Comparison of ENCODE assay signal across 8 cellular contexts in the genomic region with DNA sequence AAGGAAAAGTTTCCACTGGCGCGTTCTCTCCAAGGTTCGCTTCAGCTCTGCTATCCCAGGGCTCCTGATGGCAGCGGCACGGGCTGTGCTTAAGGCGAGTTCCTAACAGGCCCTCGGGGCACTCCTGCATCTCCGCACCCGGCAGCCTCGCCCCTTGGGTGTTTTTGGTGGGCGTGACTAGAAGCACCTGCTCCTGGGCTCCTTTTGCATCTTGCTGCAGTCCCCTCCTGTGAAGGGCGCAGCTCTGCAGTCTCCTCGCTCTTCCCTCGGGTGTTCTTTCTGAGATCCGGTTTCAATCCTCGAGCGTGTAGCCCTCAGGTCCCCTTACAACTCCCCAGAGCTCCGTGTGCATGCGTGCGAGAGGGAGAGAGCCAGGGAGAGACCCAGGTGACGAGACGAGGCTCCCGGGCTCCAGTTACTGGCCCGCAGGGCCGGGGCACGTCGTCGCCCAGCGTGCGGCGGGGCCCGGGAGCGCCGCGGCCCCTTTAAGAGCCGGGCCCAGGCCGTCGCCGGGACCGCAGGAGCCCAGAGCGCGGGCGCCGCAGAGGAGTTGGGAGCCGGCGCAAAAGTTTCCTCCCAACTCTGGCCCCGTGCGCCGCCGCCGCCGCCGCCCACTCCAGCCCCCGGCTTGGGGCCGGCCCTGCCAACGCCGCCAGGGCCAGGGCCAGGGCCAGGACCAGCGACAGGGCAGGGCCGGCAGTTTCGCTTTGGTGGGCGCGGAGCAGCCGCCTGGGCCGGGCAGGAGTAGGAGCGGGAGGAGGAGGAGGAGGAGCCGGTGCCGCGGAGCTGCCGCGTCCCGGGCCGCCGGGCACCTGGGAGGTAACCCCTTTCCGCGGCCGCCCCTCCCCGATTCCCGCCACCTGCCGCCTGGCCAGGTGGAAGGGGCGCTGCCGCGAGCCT. TPM values are rescaled to one million over a fixed set of nuclear protein-coding genes. Genes with fewer than 3 reads are reported as not detected.
DNase-seq lines count a peak whose midpoint lies in the region; ATAC-seq and TF ChIP-seq lines count a peak whose summit lies in the region.

A gene with protein sequence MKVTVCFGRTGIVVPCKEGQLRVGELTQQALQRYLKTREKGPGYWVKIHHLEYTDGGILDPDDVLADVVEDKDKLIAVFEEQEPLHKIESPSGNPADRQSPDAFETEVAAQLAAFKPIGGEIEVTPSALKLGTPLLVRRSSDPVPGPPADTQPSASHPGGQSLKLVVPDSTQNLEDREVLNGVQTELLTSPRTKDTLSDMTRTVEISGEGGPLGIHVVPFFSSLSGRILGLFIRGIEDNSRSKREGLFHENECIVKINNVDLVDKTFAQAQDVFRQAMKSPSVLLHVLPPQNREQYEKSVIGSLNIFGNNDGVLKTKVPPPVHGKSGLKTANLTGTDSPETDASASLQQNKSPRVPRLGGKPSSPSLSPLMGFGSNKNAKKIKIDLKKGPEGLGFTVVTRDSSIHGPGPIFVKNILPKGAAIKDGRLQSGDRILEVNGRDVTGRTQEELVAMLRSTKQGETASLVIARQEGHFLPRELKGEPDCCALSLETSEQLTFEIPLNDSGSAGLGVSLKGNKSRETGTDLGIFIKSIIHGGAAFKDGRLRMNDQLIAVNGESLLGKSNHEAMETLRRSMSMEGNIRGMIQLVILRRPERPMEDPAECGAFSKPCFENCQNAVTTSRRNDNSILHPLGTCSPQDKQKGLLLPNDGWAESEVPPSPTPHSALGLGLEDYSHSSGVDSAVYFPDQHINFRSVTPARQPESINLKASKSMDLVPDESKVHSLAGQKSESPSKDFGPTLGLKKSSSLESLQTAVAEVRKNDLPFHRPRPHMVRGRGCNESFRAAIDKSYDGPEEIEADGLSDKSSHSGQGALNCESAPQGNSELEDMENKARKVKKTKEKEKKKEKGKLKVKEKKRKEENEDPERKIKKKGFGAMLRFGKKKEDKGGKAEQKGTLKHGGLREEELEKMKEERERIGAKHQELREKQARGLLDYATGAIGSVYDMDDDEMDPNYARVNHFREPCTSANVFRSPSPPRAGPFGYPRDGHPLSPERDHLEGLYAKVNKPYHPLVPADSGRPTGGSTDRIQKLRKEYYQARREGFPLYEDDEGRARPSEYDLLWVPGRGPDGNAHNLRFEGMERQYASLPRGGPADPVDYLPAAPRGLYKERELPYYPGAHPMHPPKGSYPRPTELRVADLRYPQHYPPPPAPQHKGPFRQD (N-terminal part only) (plus strand): TSS at position 515 of the 900 bp plus-strand sequence. CDS start 525 bp downstream, outside the sequence.

- CTCF ChIA-PET in HEK293T (lab: Yijun Ruan, JAX), result interaction anchor here (0.8 kb wide), 1 partner anchor 11 kb away, joined by 3 read pairs; no protein-coding TSS in a partner anchor
- CTCF ChIA-PET in activated CD4-positive, alpha-beta memory T cell treated with anti-CD3 and anti-CD28 coated beads for 36 hours (lab: Charles Lee), result no interaction called here

- no peak for ATAC-seq in memory B cell (ENCODE audit: low read depth)

- H3K4me3 Mint-ChIP-seq in activated CD4-positive, alpha-beta memory T cell treated with anti-CD3 and anti-CD28 coated beads for 36 hours, result peak within 1 kb of the TSS; percentile 75
- peak within 1 kb of the TSS; percentile 78 for H3K4me3 Mint-ChIP-seq in memory B cell

- POLR2A ChIA-PET in HEK293T (lab: Yijun Ruan, JAX), result interaction anchor here (0.9 to 1.2 kb wide), 3 partner anchors 9 to 34 kb away, joined by 3 read pairs; no protein-coding TSS in a partner anchor
- POLR2A ChIA-PET in activated CD4-positive, alpha-beta memory T cell treated with anti-CD3 and anti-CD28 coated beads for 36 hours (lab: Charles Lee), result no interaction called here

- peaks cover 24% of the 10 kb centered on the region for H3K27me3 Mint-ChIP-seq in activated CD4-positive, alpha-beta memory T cell treated with anti-CD3 and anti-CD28 coated beads for 36 hours
- peaks cover 5% of the 10 kb centered on the region for H3K27me3 Mint-ChIP-seq in memory B cell

- H3K9me3 Mint-ChIP-seq in activated CD4-positive, alpha-beta memory T cell treated with anti-CD3 and anti-CD28 coated beads for 36 hours, result no peaks in the 10 kb centered on the region
- H3K9me3 Mint-ChIP-seq in memory B cell, result no peaks in the 10 kb centered on the region

- intact Hi-C loops in activated CD4-positive, alpha-beta memory T cell treated with anti-CD3 and anti-CD28 coated beads for 36 hours (cut with micrococcal nuclease), result no loop called here

- H3K27ac Mint-ChIP-seq in activated CD4-positive, alpha-beta memory T cell treated with anti-CD3 and anti-CD28 coated beads for 36 hours, result no peak within 1 kb of the TSS
- H3K27ac Mint-ChIP-seq in memory B cell, result no peak within 1 kb of the TSS

- no peaks in the 10 kb centered on the region for H3K36me3 Mint-ChIP-seq in activated CD4-positive, alpha-beta memory T cell treated with anti-CD3 and anti-CD28 coated beads for 36 hours
- H3K36me3 Mint-ChIP-seq in memory B cell, result no peaks in the 10 kb centered on the region

- peak; percentile 27 for DNase-seq in GM04504 (ENCODE audit: low read depth)
- peak; percentile 69 for DNase-seq in HEK293T (ENCODE audit: extremely low spot score)
- peak; percentile 74 for DNase-seq in NCI-H1105 treated with DMSO at 0.1 percent for 48 hours (lab: John Stamatoyannopoulos, UW)
- peak; percentile 39 for DNase-seq in activated CD4-positive, alpha-beta memory T cell treated with anti-CD3 and anti-CD28 coated beads for 36 hours
- DNase-seq in epidermal melanocyte (ENCODE audit: insufficient read length, low spot score), result peak; percentile 29
- DNase-seq in memory B cell (ENCODE audit: low spot score in 2 of 2), result no peak
- DNase-seq in stimulated activated CD8-positive, alpha-beta memory T cell treated with anti-CD3 and anti-CD28 coated beads, Interleukin-4, amount 100 ng/mL, for 48 hours, result peak; percentile 46
- DNase-seq in NCI-H1694 treated with DMSO at 0.1 percent for 48 hours (lab: John Stamatoyannopoulos, UW), result no peak

- H3K4me1 Mint-ChIP-seq in activated CD4-positive, alpha-beta memory T cell treated with anti-CD3 and anti-CD28 coated beads for 36 hours (ENCODE audit: low read depth), result peaks cover 8% of the 10 kb centered on the region
- H3K4me1 Mint-ChIP-seq in memory B cell, result peaks cover 7% of the 10 kb centered on the region

TF ChIP-seq in HEK293T, 16 proteins besides CTCF, POLR2A, EP300 and RAD21:
- TF ChIP-seq CTBP1 (IDR thresholded peaks at IDR 0.05; ENCODE audit: borderline replicate concordance) (no peak), L3MBTL2 (conservative IDR thresholded peaks at IDR 0.05) (peak; percentile 93), ARNT (IDR thresholded peaks at IDR 0.05) (peak; percentile 33; the same call in 1 of the 2 replicates)
TF ChIP-seq in HEK293T: peak in this region for 2.

RNA-seq across cellular contexts. Expression of the gene that starts here (rescaled TPM):
- total RNA-seq in activated CD4-positive, alpha-beta memory T cell treated with anti-CD3 and anti-CD28 coated beads for 36 hours, result under 1 TPM; 0.07 to 0.70 TPM

Comparison
In these comparisons a context has a peak if more than half of its experiments do, and no peak if none do; other contexts are left out.
1. Peak in DNase-seq in activated CD4-positive, alpha-beta memory T cell treated with anti-CD3 and anti-CD28 coated beads for 36 hours; RNA of the gene not detected or under 1 TPM.
2. DNase-seq: peak in GM04504 (single experiment), HEK293T (single experiment), NCI-H1105 treated with DMSO at 0.1 percent for 48 hours (single experiment), epidermal melanocyte (single experiment) and stimulated activated CD8-positive, alpha-beta memory T cell treated with anti-CD3 and anti-CD28 coated beads, Interleukin-4, amount 100 ng/mL, for 48 hours (single experiment); none in memory B cell (0 of 2) and NCI-H1694 treated with DMSO at 0.1 percent for 48 hours (single experiment).